In the genomic region with DNA sequence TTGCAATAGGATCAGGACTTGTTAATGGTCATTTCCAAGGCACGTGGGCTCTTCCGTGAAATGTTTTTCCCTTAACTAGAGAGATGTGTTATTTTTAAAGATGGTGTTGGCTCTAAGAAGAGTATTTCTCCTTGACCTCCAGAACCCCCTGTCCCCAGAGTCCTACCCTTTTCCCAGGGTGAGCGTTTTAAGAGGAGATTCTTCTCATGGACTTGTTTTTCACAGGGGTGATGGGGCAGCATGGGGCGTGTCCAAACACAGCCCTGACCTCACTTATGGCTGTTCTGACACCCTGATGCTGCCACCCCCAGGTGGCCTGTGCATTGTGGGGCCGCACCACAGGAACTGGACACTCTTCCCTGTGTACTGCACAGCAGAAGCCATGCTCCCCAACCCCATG, we compare ENCODE assay signal across 23 cellular contexts.
DNase-seq lines count a peak whose midpoint lies in the region; ATAC-seq and TF ChIP-seq lines count a peak whose summit lies in the region.
"Had no signal": no experiment of that assay in that cellular context is flagged by ENCODE, and none has a peak within 500 bp of the region (broad histone marks: within the 10 kb centered on the region; RNA-seq: fewer than 3 reads in every experiment).

No MANE protein-coding gene starts in this region.

- H4K20me1 ChIP-seq in mammary epithelial cell (ENCODE audit: insufficient read depth, low read length): no peaks in the 10 kb centered on the region

- no peak for TF ChIP-seq CTCF in mammary epithelial cell (conservative IDR thresholded peaks at IDR 0.05 in 1 of 2, IDR thresholded peaks at IDR 0.05 in 1 of 2; ENCODE audit: extremely low read depth in 1 of 2, insufficient read depth in 1 of 2, low read depth in 1 of 2, low read length in 2 of 2)

- H3K4me1 ChIP-seq in iPS-15b (ENCODE audit: control insufficient read depth, insufficient read depth, low read length) (peaks cover 12% of the 10 kb centered on the region), mammary epithelial cell (ENCODE audit: insufficient read depth, low read length) (peaks cover 3% of the 10 kb centered on the region)
- H3K4me1 ChIP-seq: BLaER1 had no signal

- H3K9ac ChIP-seq in iPS-15b (ENCODE audit: low read depth, low read length) (peak overlapping the region; percentile 12), mammary epithelial cell (ENCODE audit: insufficient read depth, low read length) (no peak overlapping the region)
- H3K9ac ChIP-seq: BLaER1, GM23248 had no signal

- peaks cover 0 to 1% of the 10 kb centered on the region in 2 donors for H3K36me3 Mint-ChIP-seq in activated T-cell treated with anti-CD3 and anti-CD28 coated beads, Interleukin-2, amount 50 U/mL, for 72 hours (ENCODE audit: insufficient read depth in 2 of 2)

- ATAC-seq in activated T-cell treated with anti-CD3 and anti-CD28 coated beads, Interleukin-2, amount 50 U/mL, for 72 hours (replicated peaks in 1 of 2): no peak
- ATAC-seq in sciatic nerve: peak; percentile 82
- ATAC-seq in GM18517 (IDR thresholded peaks at IDR 0.05; ENCODE audit: unreplicated experiment): no peak
- ATAC-seq: CD8-positive, alpha-beta T cell; GM12878 had no signal

- H3K9me3 Mint-ChIP-seq in activated T-cell treated with anti-CD3 and anti-CD28 coated beads, Interleukin-2, amount 50 U/mL, for 72 hours: no peaks in the 10 kb centered on the region
- H3K9me3 Mint-ChIP-seq: CD8-positive, alpha-beta T cell had no signal

- no peak overlapping the region for H3K4me3 ChIP-seq in iPS-15b (ENCODE audit: low read depth, low read length)
- H3K4me3 ChIP-seq in mammary epithelial cell (replicated peaks in 1 of 3; ENCODE audit: insufficient read depth in 1 of 3, low read depth in 2 of 3, low read length in 3 of 3): no peak overlapping the region
- H3K4me3 ChIP-seq: BLaER1, GM12878, GM23248 had no signal

- in situ Hi-C loops in mammary epithelial cell (cut with MboI; ENCODE audit: low sequenced_read_pairs in 2 of 2): no loop called here

- no peak overlapping the region for H3K4me2 ChIP-seq in mammary epithelial cell (ENCODE audit: insufficient read depth, low read depth, low read length)
- H3K4me2 ChIP-seq: BLaER1 had no signal

- H3K4me1 Mint-ChIP-seq in activated T-cell treated with anti-CD3 and anti-CD28 coated beads, Interleukin-2, amount 50 U/mL, for 72 hours (ENCODE audit: low read depth): peaks cover 13% of the 10 kb centered on the region

- no peaks in the 10 kb centered on the region for H3K79me2 ChIP-seq in mammary epithelial cell (ENCODE audit: insufficient read depth, low read length)

- no peak overlapping the region for H2AFZ ChIP-seq in mammary epithelial cell (ENCODE audit: low read depth, low read length)
- H2AFZ ChIP-seq: GM23248 had no signal

- H3K27ac ChIP-seq in mammary epithelial cell (ENCODE audit: insufficient read depth, low read depth, low read length): no peak overlapping the region
- H3K27ac ChIP-seq: 22Rv1, BLaER1, C4-2B, GM23248 had no signal

- no peaks in the 10 kb centered on the region for H3K27me3 ChIP-seq in iPS-15b (ENCODE audit: control insufficient read depth, insufficient read depth, low read length)
- no peaks in the 10 kb centered on the region for H3K27me3 ChIP-seq in mammary epithelial cell (ENCODE audit: insufficient read depth, low read length)
- H3K27me3 ChIP-seq: BLaER1 had no signal

- no TSS peak for BruUV-seq in mammary epithelial cell (replicated peaks; lab: Mats Ljungman, UMichigan)

- intact Hi-C loops in sciatic nerve (cut with DNase I): no loop called here
- intact Hi-C loops in mammary epithelial cell (cut with micrococcal nuclease): no loop called here

- CTCF ChIA-PET in mammary epithelial cell (lab: Charles Lee; ENCODE audit: low non-redundant PET): no interaction called here

- dilution Hi-C loops in mammary epithelial cell (cut with HindIII; ENCODE audit: low sequenced_read_pairs): no loop called here

- no peak overlapping the region for H3K4me3 Mint-ChIP-seq in activated T-cell treated with anti-CD3 and anti-CD28 coated beads, Interleukin-2, amount 50 U/mL, for 72 hours
- H3K4me3 Mint-ChIP-seq: B cell; CD4-positive, CD25-positive, alpha-beta regulatory T cell; CD8-positive, alpha-beta T cell; H9; HFFc6 had no signal

- WGBS in mammary epithelial cell (ENCODE audit: low coverage, missing lambda C conversion rate): 93% methylated on average over 5 of the region's 5 CpGs

- no peaks in the 10 kb centered on the region for H3K27me3 Mint-ChIP-seq in activated T-cell treated with anti-CD3 and anti-CD28 coated beads, Interleukin-2, amount 50 U/mL, for 72 hours (ENCODE audit: low read depth)
- H3K27me3 Mint-ChIP-seq: B cell; CD4-positive, CD25-positive, alpha-beta regulatory T cell had no signal

- peak overlapping the region; percentile 22 for H3K27ac Mint-ChIP-seq in activated T-cell treated with anti-CD3 and anti-CD28 coated beads, Interleukin-2, amount 50 U/mL, for 72 hours
- H3K27ac Mint-ChIP-seq: B cell; CD4-positive, CD25-positive, alpha-beta regulatory T cell; CD8-positive, alpha-beta T cell; H9; HFFc6 had no signal

- H3K9me3 ChIP-seq in iPS-15b (ENCODE audit: control insufficient read depth, insufficient read depth, low read length) (no peaks in the 10 kb centered on the region), mammary epithelial cell (replicated peaks; ENCODE audit: insufficient read depth, low read length) (peaks cover 5% of the 10 kb centered on the region)

- no peak for DNase-seq in activated T-cell treated with anti-CD3 and anti-CD28 coated beads, Interleukin-2, amount 50 U/mL, for 72 hours
- DNase-seq in activated T-cell treated with anti-CD3 and anti-CD28 coated beads, Interleukin-2, amount 50 U/mL, for 1 hour: no peak
- DNase-seq in sciatic nerve (ENCODE audit: low spot score) (no peak), mammary epithelial cell (no peak), T-helper 1 cell (no peak), KG1 (lab: John Stamatoyannopoulos, UW) (no peak)
- DNase-seq: Caco-2; CD4-positive, CD25-positive, alpha-beta regulatory T cell; CD8-positive, alpha-beta T cell; DMS153; DMS79; EL; GDM1; GM23248; H9; HFFc6 had no signal

- H3K36me3 ChIP-seq in iPS-15b (ENCODE audit: control insufficient read depth, insufficient read depth, low read length) (peaks cover 6% of the 10 kb centered on the region), mammary epithelial cell (ENCODE audit: insufficient read depth, low read length) (no peaks in the 10 kb centered on the region)
